In genomic region chr3:71052725-71053124, GRCh38 we compare ENCODE assay signal across 1 cellular context.
TF ChIP-seq lines count a peak whose summit lies in the region.

No MANE protein-coding gene starts in this region.

TF ChIP-seq in IMR-90, 13 proteins besides CTCF, POLR2A, EP300 and RAD21:
- TF ChIP-seq RCOR1 (IDR thresholded peaks at IDR 0.05; ENCODE audit: insufficient replicate concordance, low read length) (no peak), MAZ (IDR thresholded peaks at IDR 0.05; ENCODE audit: borderline replicate concordance, low read depth, low read length) (no peak), SMC3 (IDR thresholded peaks at IDR 0.05; ENCODE audit: low read depth, low read length) (no peak), FOS (IDR thresholded peaks at IDR 0.05; ENCODE audit: low read depth, low read length) (no peak), RFX5 (IDR thresholded peaks at IDR 0.05; ENCODE audit: low read depth, low read length) (no peak), USF2 (IDR thresholded peaks at IDR 0.05; ENCODE audit: low read depth, low read length) (no peak), CEBPB (IDR thresholded peaks at IDR 0.05; ENCODE audit: low read depth, low read length) (no peak), MAFK (IDR thresholded peaks at IDR 0.05; ENCODE audit: low read depth, low read length) (no peak), CHD1 (IDR thresholded peaks at IDR 0.05; ENCODE audit: low read depth, low read length) (no peak), NFE2L2 (IDR thresholded peaks at IDR 0.05; ENCODE audit: low read depth, low read length) (no peak), MXI1 (IDR thresholded peaks at IDR 0.05; ENCODE audit: borderline replicate concordance, low read depth, low read length) (no peak), ELK1 (IDR thresholded peaks at IDR 0.05; ENCODE audit: borderline replicate concordance, low read depth, low read length) (no peak), BHLHE40 (IDR thresholded peaks at IDR 0.05; ENCODE audit: low read depth, low read length) (no peak)
TF ChIP-seq in IMR-90: peak in this region for 0.
